1 cellular context compared by ENCODE assay signal in genomic region chr10:14840178-14840577, GRCh38.
TF ChIP-seq lines count a peak whose summit lies in the region.

No MANE protein-coding gene starts in this region.

TF ChIP-seq in HEK293T, 16 proteins besides CTCF, POLR2A, EP300 and RAD21:
- TF ChIP-seq ELF4 (IDR thresholded peaks at IDR 0.05) = no peak
- TF ChIP-seq FOXM1 (IDR thresholded peaks at IDR 0.05; ENCODE audit: borderline replicate concordance) = no peak
- no peak for TF ChIP-seq FOXK2 (IDR thresholded peaks at IDR 0.05)
- TF ChIP-seq L3MBTL2 (conservative IDR thresholded peaks at IDR 0.05) = no peak
- TF ChIP-seq SUZ12 (IDR thresholded peaks at IDR 0.05) = no peak
- TF ChIP-seq ARNT (IDR thresholded peaks at IDR 0.05) = no peak
- no peak for TF ChIP-seq ZNF384 (IDR thresholded peaks at IDR 0.05)
- TF ChIP-seq SP1 (IDR thresholded peaks at IDR 0.05) = no peak
- no peak for TF ChIP-seq TARDBP (IDR thresholded peaks at IDR 0.05)
- TF ChIP-seq HDGF (IDR thresholded peaks at IDR 0.05; ENCODE audit: borderline replicate concordance) = no peak
- no peak for TF ChIP-seq PKNOX1 (IDR thresholded peaks at IDR 0.05)
